Comparison of ENCODE assay signal across 8 cellular contexts in the genomic region with DNA sequence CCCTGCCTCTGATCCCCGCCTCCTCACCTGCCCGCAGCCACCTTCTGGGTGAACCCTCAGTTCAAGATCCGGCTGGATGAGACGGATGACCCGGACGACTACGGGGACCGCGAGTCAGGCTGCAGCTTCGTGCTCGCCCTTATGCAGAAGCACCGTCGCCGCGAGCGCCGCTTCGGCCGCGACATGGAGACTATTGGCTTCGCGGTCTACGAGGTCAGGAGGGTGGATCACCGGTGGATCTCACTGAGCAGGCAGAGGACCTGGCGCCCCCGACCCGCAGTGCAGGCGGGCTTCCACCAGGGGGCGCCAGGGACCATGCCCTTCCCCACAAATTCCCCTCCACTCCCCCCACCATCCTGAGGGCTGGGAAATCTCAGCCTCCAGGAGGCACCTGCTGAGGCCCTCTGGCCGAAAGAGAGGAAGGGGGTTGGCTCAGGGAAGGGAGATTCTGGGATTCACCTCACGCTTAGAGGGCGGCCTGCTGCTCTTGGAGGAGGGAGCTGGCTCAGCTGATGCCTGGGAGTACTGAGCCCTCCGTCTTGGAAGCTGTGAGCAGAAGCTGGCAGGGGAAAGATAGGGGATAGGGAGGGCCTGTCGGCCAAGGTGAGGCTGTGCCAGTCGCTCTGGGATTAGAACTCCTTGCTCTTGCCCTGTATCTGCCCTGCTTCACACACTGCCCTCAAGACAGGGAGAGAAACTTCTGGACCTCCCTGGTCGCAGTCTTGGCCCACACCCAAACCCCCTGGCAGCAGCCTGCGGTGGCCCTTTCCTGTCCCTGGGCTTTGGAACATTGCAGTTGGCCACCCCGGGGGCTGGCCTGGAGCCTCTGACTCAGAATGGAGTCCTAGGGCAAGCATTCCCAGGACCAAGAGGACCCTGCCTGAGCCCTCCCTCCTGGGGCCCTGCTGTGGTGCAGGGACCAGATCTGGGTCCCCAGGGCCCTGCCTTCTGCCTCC. TPM values are rescaled to one million over a fixed set of nuclear protein-coding genes. Genes with fewer than 3 reads are reported as not detected.
DNase-seq lines count a peak whose midpoint lies in the region; ATAC-seq and TF ChIP-seq lines count a peak whose summit lies in the region.

No MANE protein-coding gene starts in this region.

- TF ChIP-seq POLR2A in NB4 (IDR thresholded peaks at IDR 0.05; ENCODE audit: extremely low read depth, insufficient read length): no peak

- no peak overlapping the region for H3K4me3 ChIP-seq in NB4 (ENCODE audit: low read depth, low read length)
- no peak overlapping the region for H3K4me3 ChIP-seq in fibroblast of lung (replicated peaks in 1 of 4; ENCODE audit: control extremely low read depth in 1 of 4, insufficient read depth in 1 of 4, low read depth in 3 of 4, low read length in 4 of 4)

- DNase-seq in NCI-H2171 treated with DMSO at 0.1 percent for 48 hours (lab: John Stamatoyannopoulos, UW) (peak; percentile 41), NCI-H2171 (lab: John Stamatoyannopoulos, UW) (no peak), NB4 (ENCODE audit: low read depth) (peak; percentile 77), fibroblast of lung (ENCODE audit: low read depth in 2 of 2) (peak; percentile 15 to 25), neural crest cell (ENCODE audit: low read depth, low spot score) (peak; percentile 61), inferior parietal cortex (ENCODE audit: extremely low spot score) (no peak)
- DNase-seq in activated CD8-positive, alpha-beta memory T cell treated with anti-CD3 and anti-CD28 coated beads, Interleukin-2, amount 10 ng/mL, durations not matched to agents 7 days and 5 days: peak; percentile 55

- H3K4me2 ChIP-seq in fibroblast of lung (ENCODE audit: extremely low read depth, insufficient read depth, low read length): no peak overlapping the region

- no peak overlapping the region for H3K9ac ChIP-seq in fibroblast of lung (ENCODE audit: insufficient read depth, low read length)

- no peaks in the 10 kb centered on the region for H3K27me3 Mint-ChIP-seq in activated CD8-positive, alpha-beta memory T cell treated with anti-CD3 and anti-CD28 coated beads, Interleukin-2, amount 10 ng/mL, durations not matched to agents 7 days and 5 days
- H3K27me3 Mint-ChIP-seq in neural crest cell (ENCODE audit: low read depth): no peaks in the 10 kb centered on the region

- CTCF ChIA-PET in activated CD8-positive, alpha-beta memory T cell treated with anti-CD3 and anti-CD28 coated beads, Interleukin-2, amount 10 ng/mL, durations not matched to agents 7 days and 5 days (lab: Charles Lee): interaction anchor here (0.6 to 5.7 kb wide), 17 partner anchors 8 to 262 kb away, joined by 3 to 43 read pairs (median 4); partner anchors contain the start of gene CDC42EP2

- peaks cover 8% of the 10 kb centered on the region for H3K4me1 Mint-ChIP-seq in activated CD8-positive, alpha-beta memory T cell treated with anti-CD3 and anti-CD28 coated beads, Interleukin-2, amount 10 ng/mL, durations not matched to agents 7 days and 5 days
- no peaks in the 10 kb centered on the region for H3K4me1 Mint-ChIP-seq in neural crest cell

- H3K27ac Mint-ChIP-seq in activated CD8-positive, alpha-beta memory T cell treated with anti-CD3 and anti-CD28 coated beads, Interleukin-2, amount 10 ng/mL, durations not matched to agents 7 days and 5 days: no peak overlapping the region
- H3K27ac Mint-ChIP-seq in neural crest cell (ENCODE audit: unreplicated experiment): no peak overlapping the region

- TF ChIP-seq CTCF in NB4 (IDR thresholded peaks at IDR 0.05; ENCODE audit: low read depth, low read length) (peak; percentile 98), fibroblast of lung (conservative IDR thresholded peaks at IDR 0.05 in 1 of 2, IDR thresholded peaks at IDR 0.05 in 1 of 2; ENCODE audit: low read depth in 1 of 2, low read length in 2 of 2) (peak; percentile 64 to 76), neural crest cell (conservative IDR thresholded peaks at IDR 0.05) (peak; percentile 91)

- H3K27me3 ChIP-seq in fibroblast of lung (ENCODE audit: control insufficient read depth, insufficient read depth, low read length): no peaks in the 10 kb centered on the region

- no peaks in the 10 kb centered on the region for H3K9me3 Mint-ChIP-seq in activated CD8-positive, alpha-beta memory T cell treated with anti-CD3 and anti-CD28 coated beads, Interleukin-2, amount 10 ng/mL, durations not matched to agents 7 days and 5 days (ENCODE audit: low read depth)
- no peaks in the 10 kb centered on the region for H3K9me3 Mint-ChIP-seq in neural crest cell

- H3K36me3 ChIP-seq in fibroblast of lung (ENCODE audit: control insufficient read depth, insufficient read depth, low read length): peaks cover 35% of the 10 kb centered on the region

- ATAC-seq in activated CD8-positive, alpha-beta memory T cell treated with anti-CD3 and anti-CD28 coated beads, Interleukin-2, amount 10 ng/mL, durations not matched to agents 7 days and 5 days: peak; percentile 63
- ATAC-seq in HG03439 (IDR thresholded peaks at IDR 0.05; ENCODE audit: unreplicated experiment): no peak

- peaks cover 8% of the 10 kb centered on the region for H3K36me3 Mint-ChIP-seq in activated CD8-positive, alpha-beta memory T cell treated with anti-CD3 and anti-CD28 coated beads, Interleukin-2, amount 10 ng/mL, durations not matched to agents 7 days and 5 days
- H3K36me3 Mint-ChIP-seq in neural crest cell (ENCODE audit: low read depth): no peaks in the 10 kb centered on the region

- H3K4me3 Mint-ChIP-seq in activated CD8-positive, alpha-beta memory T cell treated with anti-CD3 and anti-CD28 coated beads, Interleukin-2, amount 10 ng/mL, durations not matched to agents 7 days and 5 days: no peak overlapping the region
- H3K4me3 Mint-ChIP-seq in neural crest cell: no peak overlapping the region

- H3K79me2 ChIP-seq in fibroblast of lung (ENCODE audit: control insufficient read depth, insufficient read depth, low read length): no peaks in the 10 kb centered on the region

- H3K4me1 ChIP-seq in fibroblast of lung (ENCODE audit: control insufficient read depth, extremely low read depth, insufficient read depth, low read length): no peaks in the 10 kb centered on the region

- no peaks in the 10 kb centered on the region for H4K20me1 ChIP-seq in fibroblast of lung (ENCODE audit: control insufficient read depth, extremely low read depth, insufficient read depth, low read length)

- no peak overlapping the region for H3K27ac ChIP-seq in fibroblast of lung (ENCODE audit: insufficient read depth, low read length)

- no peaks in the 10 kb centered on the region for H3K9me3 ChIP-seq in fibroblast of lung (ENCODE audit: control insufficient read depth, insufficient read depth, low read depth, low read length)

- no peak overlapping the region for H2AFZ ChIP-seq in fibroblast of lung (ENCODE audit: low read length)

RNA-seq across cellular contexts. Expression of gene CAPN1, which starts 23.2 kb away (rescaled TPM):
- 100 to 1,000 TPM; 137 to 174 TPM for total RNA-seq in activated CD8-positive, alpha-beta memory T cell treated with anti-CD3 and anti-CD28 coated beads, Interleukin-2, amount 10 ng/mL, durations not matched to agents 7 days and 5 days
- total RNA-seq in fibroblast of lung (58.0 and 94.5 TPM in 2 replicates), neural crest cell (43.4 and 48.4 TPM in 2 replicates)
- 70.3 and 111 TPM in 2 replicates for polyA plus RNA-seq in fibroblast of lung
- 135 and 180 TPM in 2 replicates for polyA plus RNA-seq in fibroblast of lung (2012)
- polyA minus RNA-seq in fibroblast of lung (ENCODE audit: low replicate concordance): 332 and 357 TPM in 2 replicates

RNA-seq across cellular contexts. Expression of gene SPDYC, which starts 34.9 kb away (rescaled TPM):
- total RNA-seq in activated CD8-positive, alpha-beta memory T cell treated with anti-CD3 and anti-CD28 coated beads, Interleukin-2, amount 10 ng/mL, durations not matched to agents 7 days and 5 days: not detected
- total RNA-seq in fibroblast of lung: not detected in 2 replicates
- not detected in 2 replicates for polyA plus RNA-seq in fibroblast of lung
- not detected in 2 replicates for polyA plus RNA-seq in fibroblast of lung (2012)
- polyA minus RNA-seq in fibroblast of lung (ENCODE audit: low replicate concordance): not detected in 2 replicates
- not detected in 2 replicates for total RNA-seq in neural crest cell

RNA-seq across cellular contexts. Expression of gene POLA2, which starts 56.8 kb away (rescaled TPM):
- total RNA-seq in activated CD8-positive, alpha-beta memory T cell treated with anti-CD3 and anti-CD28 coated beads, Interleukin-2, amount 10 ng/mL, durations not matched to agents 7 days and 5 days: 10 to 100 TPM; 79.8 to 89.5 TPM
- total RNA-seq in fibroblast of lung: 1.0 and 2.8 TPM in 2 replicates
- 9.8 and 33.6 TPM in 2 replicates for polyA plus RNA-seq in fibroblast of lung
- polyA plus RNA-seq in fibroblast of lung (2012): 6.7 and 20.1 TPM in 2 replicates
- polyA minus RNA-seq in fibroblast of lung (ENCODE audit: low replicate concordance): 14.6 and 53.5 TPM in 2 replicates
- 63.7 and 66.9 TPM in 2 replicates for total RNA-seq in neural crest cell

Comparison
In these comparisons a context has a peak if more than half of its experiments do, and no peak if none do; other contexts are left out.
1. DNase-seq: peak in NCI-H2171 treated with DMSO at 0.1 percent for 48 hours (single experiment), NB4 (single experiment), activated CD8-positive, alpha-beta memory T cell treated with anti-CD3 and anti-CD28 coated beads, Interleukin-2, amount 10 ng/mL, durations not matched to agents 7 days and 5 days (single experiment), fibroblast of lung (2 of 2) and neural crest cell (single experiment); none in NCI-H2171 (single experiment) and inferior parietal cortex (single experiment).
2. RNA of gene POLA2, which starts 56.8 kb away (total RNA-seq): 79.8 to 89.5 TPM in activated CD8-positive, alpha-beta memory T cell treated with anti-CD3 and anti-CD28 coated beads, Interleukin-2, amount 10 ng/mL, durations not matched to agents 7 days and 5 days and 63.7 to 66.9 TPM in neural crest cell; 1.0 to 2.8 TPM in fibroblast of lung; every median in the first group is over 10 times any median in the second.
3. Peak in every context shown above with its lines, with median percentiles within 50 percentile points of each other: CTCF ChIP-seq.